In genomic region chr12:9881246-9881645, GRCh38 we compare ENCODE assay signal across 1 cellular context.
TF ChIP-seq lines count a peak whose summit lies in the region.

KLRF2 (plus strand) TSS chr12:9881489; CDS start chr12:9881596, 107 bp downstream.

TF ChIP-seq in H1, 55 proteins besides CTCF, POLR2A, EP300 and RAD21:
- TF ChIP-seq KDM5A (IDR thresholded peaks at IDR 0.05; ENCODE audit: low read length): no peak
- TF ChIP-seq SP4 (IDR thresholded peaks at IDR 0.05; ENCODE audit: low read length): no peak
- TF ChIP-seq RXRA (IDR thresholded peaks at IDR 0.05; ENCODE audit: insufficient read depth, low read depth, low read length): no peak
- TF ChIP-seq SIX5 (IDR thresholded peaks at IDR 0.05; ENCODE audit: low read depth, low read length): no peak
- no peak for TF ChIP-seq USF2 (IDR thresholded peaks at IDR 0.05; ENCODE audit: low read length)
- TF ChIP-seq TEAD4 (IDR thresholded peaks at IDR 0.05; ENCODE audit: low read depth, low read length): no peak
- no peak for TF ChIP-seq SIRT6 (IDR thresholded peaks at IDR 0.05; ENCODE audit: low read length)
